ENCODE assay signal across 9 cellular contexts in genomic region chr6:37704923-37705238, GRCh38. TPM values are rescaled to one million over a fixed set of nuclear protein-coding genes. Genes with fewer than 3 reads are reported as not detected.
DNase-seq lines count a peak whose midpoint lies in the region; ATAC-seq and TF ChIP-seq lines count a peak whose summit lies in the region.
"Had no signal": no experiment of that assay in that cellular context is flagged by ENCODE, and none has a peak within 500 bp of the region (broad histone marks: within the 10 kb centered on the region; RNA-seq: fewer than 3 reads in every experiment).

No MANE protein-coding gene starts in this region.

- no peak overlapping the region for H3K27ac Mint-ChIP-seq in activated naive CD4-positive, alpha-beta T cell treated with anti-CD3 and anti-CD28 coated beads for 36 hours

- no peak for ATAC-seq in right lobe of liver

- intact Hi-C loops in activated naive CD4-positive, alpha-beta T cell treated with anti-CD3 and anti-CD28 coated beads for 36 hours (cut with micrococcal nuclease) = loop anchor here (1.0 to 5.0 kb wide), 4 partner anchors 78 to 789 kb away; no protein-coding TSS in a partner anchor
- intact Hi-C loops in right lobe of liver (cut with DNase I) = no loop called here
- intact Hi-C loops in tibial artery (cut with DNase I; ENCODE audit: low total_unique reads) = loop anchor here (10.0 kb wide), 1 partner anchor 780 kb away; no protein-coding TSS in a partner anchor

- no peaks in the 10 kb centered on the region for H3K9me3 Mint-ChIP-seq in activated naive CD4-positive, alpha-beta T cell treated with anti-CD3 and anti-CD28 coated beads for 36 hours

- peak overlapping the region; percentile 65 for H3K4me3 Mint-ChIP-seq in activated naive CD4-positive, alpha-beta T cell treated with anti-CD3 and anti-CD28 coated beads for 36 hours

- no peak for TF ChIP-seq POLR2A in right lobe of liver (IDR thresholded peaks at IDR 0.05)

- H3K27ac ChIP-seq in angular gyrus (ENCODE audit: low read depth, low read length) (peak overlapping the region; percentile 59), right lobe of liver (peak overlapping the region in 1 of 3 donors; percentile 13), tibial artery (peak overlapping the region; percentile 81 to 85)

- peaks cover 2% of the 10 kb centered on the region for H3K27me3 Mint-ChIP-seq in activated naive CD4-positive, alpha-beta T cell treated with anti-CD3 and anti-CD28 coated beads for 36 hours (ENCODE audit: low read depth)

- no peaks in the 10 kb centered on the region for H3K27me3 ChIP-seq in right lobe of liver
- no peaks in the 10 kb centered on the region for H3K27me3 ChIP-seq in tibial artery

- DNase-seq in activated naive CD4-positive, alpha-beta T cell treated with anti-CD3 and anti-CD28 coated beads for 36 hours = no peak
- no peak for DNase-seq in activated naive CD4-positive, alpha-beta T cell treated with Interleukin-2 at 50 U/mL for 16 hours
- DNase-seq in right lobe of liver = no peak
- DNase-seq in tibial artery = no peak
- no peak for DNase-seq in central memory CD4-positive, alpha-beta T cell
- DNase-seq in NCI-H2107 treated with DMSO at 0.1 percent for 48 hours (lab: John Stamatoyannopoulos, UW; ENCODE audit: unreplicated experiment) = no peak
- no peak for DNase-seq in H4 (ENCODE audit: low spot score)
- DNase-seq: COR-L47 had no signal

- CTCF ChIA-PET in activated naive CD4-positive, alpha-beta T cell treated with anti-CD3 and anti-CD28 coated beads for 36 hours (lab: Charles Lee) = interaction anchor here (0.5 to 6.1 kb wide), 17 partner anchors 14 to 866 kb away, joined by 3 to 32 read pairs (median 3); no protein-coding TSS in a partner anchor

- no peaks in the 10 kb centered on the region for H3K36me3 Mint-ChIP-seq in activated naive CD4-positive, alpha-beta T cell treated with anti-CD3 and anti-CD28 coated beads for 36 hours (ENCODE audit: low read depth)

- H3K4me1 ChIP-seq in right lobe of liver = peaks cover 0 to 5% (median 0%) of the 10 kb centered on the region in 4 donors
- H3K4me1 ChIP-seq in tibial artery = peaks cover 0 to 16% (median 9%) of the 10 kb centered on the region in 4 donors

- H3K9me3 ChIP-seq in right lobe of liver = no peaks in the 10 kb centered on the region
- no peaks in the 10 kb centered on the region for H3K9me3 ChIP-seq in tibial artery

- TF ChIP-seq CTCF in right lobe of liver (IDR thresholded peaks at IDR 0.05) = no peak
- TF ChIP-seq CTCF in tibial artery (IDR thresholded peaks at IDR 0.05) = no peak

- peaks cover 11% of the 10 kb centered on the region for H3K4me1 Mint-ChIP-seq in activated naive CD4-positive, alpha-beta T cell treated with anti-CD3 and anti-CD28 coated beads for 36 hours (ENCODE audit: low read depth)

- 83% methylated on average over 4 of the region's 5 CpGs for WGBS in right lobe of liver (ENCODE audit: insufficient coverage, low coverage, low lambda C conversion rate, missing lambda C conversion rate)

- no peaks in the 10 kb centered on the region for H3K36me3 ChIP-seq in right lobe of liver
- no peaks in the 10 kb centered on the region for H3K36me3 ChIP-seq in tibial artery

- H3K4me3 ChIP-seq in right lobe of liver (peak overlapping the region; percentile 33 to 52 (median 34)), tibial artery (peak overlapping the region; percentile 52 to 58)

RNA-seq across cellular contexts. Expression of gene MDGA1, which starts 7.2 kb away (rescaled TPM):
- 1 to 10 TPM; 2.8 to 3.6 TPM for total RNA-seq in activated naive CD4-positive, alpha-beta T cell treated with anti-CD3 and anti-CD28 coated beads for 36 hours
- 1 to 10 TPM in 1 of 6 experiments, under 1 TPM in 5; 0.22 to 1.3 (median 0.59) TPM for total RNA-seq in right lobe of liver
- 2.2 and 2.3 TPM in 2 replicates for total RNA-seq in H4 (2014; rRNA removed; shearing (Covaris generic))

Comparison
In these comparisons a context has a peak if more than half of its experiments do, and no peak if none do; other contexts are left out.
1. intact Hi-C loops: an anchor here in activated naive CD4-positive, alpha-beta T cell treated with anti-CD3 and anti-CD28 coated beads for 36 hours (1.0 to 5.0 kb wide) and tibial artery (10.0 kb wide); none called in right lobe of liver.